1 cellular context compared by ENCODE assay signal in the genomic region with DNA sequence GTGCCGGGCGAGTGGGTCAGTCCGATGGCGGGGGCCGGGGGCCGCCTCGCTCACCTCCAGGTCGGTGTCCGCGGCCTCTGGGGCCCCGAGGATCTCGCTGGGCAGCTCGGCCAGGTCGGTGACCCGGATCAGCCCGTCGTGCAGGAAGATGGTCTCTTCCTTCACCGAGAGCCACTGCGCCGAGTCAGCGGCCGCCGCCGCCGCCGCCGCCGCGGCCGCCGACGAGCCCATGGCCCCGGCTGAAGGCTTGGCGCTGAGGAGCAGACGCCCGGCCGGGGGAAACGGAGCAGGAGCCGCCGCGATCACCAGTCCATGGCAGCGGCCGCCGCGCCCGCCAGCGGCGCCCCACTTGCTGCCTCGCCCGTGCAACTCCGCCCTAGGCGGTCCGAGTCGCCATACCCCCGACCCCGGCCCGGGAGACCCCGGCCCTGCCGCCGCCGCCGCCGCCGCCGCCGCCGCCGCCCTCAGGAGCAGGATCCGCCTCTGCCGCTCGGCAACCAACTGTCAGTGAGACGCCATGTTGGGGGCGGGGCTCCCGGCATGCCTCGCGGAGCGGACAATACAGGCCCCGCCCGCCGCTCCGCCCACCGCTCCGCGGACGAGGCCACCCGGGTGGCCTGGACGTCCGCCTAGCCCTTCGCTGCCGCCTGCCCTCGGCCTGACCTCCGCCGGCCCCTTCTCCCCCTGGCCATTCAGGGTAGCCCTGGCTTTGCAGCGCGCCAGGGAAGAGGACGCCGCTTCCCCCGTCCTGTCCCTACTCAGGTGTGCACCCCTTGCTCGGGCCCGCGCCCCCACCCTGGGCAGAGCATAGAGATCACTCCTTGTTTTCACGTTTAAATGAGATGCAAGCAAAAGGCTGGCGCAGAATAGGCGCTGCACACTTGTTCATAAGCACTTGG.
TF ChIP-seq lines count a peak whose summit lies in the region.

A gene with protein sequence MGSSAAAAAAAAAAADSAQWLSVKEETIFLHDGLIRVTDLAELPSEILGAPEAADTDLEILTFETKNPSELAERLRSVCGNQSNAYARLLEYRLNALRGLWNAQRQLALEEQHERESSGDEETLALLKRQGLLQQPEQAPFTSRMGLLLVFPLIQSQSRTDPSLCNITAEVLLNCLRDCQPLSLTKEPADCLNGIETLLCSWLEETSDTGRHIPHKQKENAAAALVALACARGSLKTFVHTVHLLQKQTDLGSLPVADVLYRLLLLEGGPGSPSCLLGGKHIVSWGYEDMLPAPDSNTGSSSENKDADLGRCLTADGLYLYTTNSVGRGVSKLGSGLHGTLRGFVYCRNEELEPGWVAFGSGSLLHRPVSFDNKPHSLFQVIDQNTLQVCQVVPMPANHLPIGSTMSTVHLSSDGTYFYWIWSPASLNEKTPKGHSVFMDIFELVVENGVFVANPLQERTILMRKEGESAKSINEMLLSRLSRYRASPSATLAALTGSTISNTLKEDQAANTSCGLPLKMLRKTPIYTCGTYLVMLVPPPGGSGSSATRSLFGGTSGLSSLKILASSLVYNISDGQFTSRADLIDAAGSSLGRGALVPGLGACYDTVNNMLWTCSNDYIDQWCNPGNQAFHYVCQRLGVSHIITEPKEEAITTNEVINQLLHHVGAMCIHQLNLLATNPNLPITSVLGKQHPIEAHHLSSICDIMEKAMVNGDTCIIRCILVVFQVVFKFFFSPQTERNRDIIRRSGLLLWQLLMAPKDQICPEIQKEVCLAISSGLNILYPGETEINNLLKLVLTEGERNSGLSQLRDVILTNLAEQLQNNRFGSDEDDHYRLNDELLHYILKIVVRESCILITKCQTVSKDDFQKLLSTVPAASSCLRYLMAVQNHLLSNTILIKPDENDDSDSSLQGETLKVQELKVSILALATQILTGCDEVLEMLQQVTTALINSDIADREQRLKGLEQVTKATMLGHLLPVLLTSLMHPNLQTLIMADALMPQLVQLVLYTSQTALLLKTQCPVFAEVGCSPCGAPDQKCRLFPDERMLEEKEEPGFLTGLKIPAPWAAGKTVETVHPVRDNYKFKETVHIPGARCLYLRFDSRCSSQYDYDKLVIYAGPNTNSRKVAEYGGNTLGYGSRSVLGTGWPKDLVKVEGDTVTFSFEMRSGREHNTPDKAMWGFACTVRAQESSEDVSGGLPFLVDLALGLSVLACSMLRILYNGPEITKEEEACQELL (N-terminal part only) (minus strand): TSS at position 534 of the 899 bp plus-strand sequence. CDS start 303 bp downstream, at position 231.

TF ChIP-seq in K562, 482 proteins besides CTCF, POLR2A, EP300 and RAD21 (continued from another document and continues in another):
- TF ChIP-seq TAF15 (IDR thresholded peaks at IDR 0.05; ENCODE audit: low read depth, low read length): no peak
- TF ChIP-seq, protein P1, sequence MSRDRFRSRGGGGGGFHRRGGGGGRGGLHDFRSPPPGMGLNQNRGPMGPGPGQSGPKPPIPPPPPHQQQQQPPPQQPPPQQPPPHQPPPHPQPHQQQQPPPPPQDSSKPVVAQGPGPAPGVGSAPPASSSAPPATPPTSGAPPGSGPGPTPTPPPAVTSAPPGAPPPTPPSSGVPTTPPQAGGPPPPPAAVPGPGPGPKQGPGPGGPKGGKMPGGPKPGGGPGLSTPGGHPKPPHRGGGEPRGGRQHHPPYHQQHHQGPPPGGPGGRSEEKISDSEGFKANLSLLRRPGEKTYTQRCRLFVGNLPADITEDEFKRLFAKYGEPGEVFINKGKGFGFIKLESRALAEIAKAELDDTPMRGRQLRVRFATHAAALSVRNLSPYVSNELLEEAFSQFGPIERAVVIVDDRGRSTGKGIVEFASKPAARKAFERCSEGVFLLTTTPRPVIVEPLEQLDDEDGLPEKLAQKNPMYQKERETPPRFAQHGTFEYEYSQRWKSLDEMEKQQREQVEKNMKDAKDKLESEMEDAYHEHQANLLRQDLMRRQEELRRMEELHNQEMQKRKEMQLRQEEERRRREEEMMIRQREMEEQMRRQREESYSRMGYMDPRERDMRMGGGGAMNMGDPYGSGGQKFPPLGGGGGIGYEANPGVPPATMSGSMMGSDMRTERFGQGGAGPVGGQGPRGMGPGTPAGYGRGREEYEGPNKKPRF (IDR thresholded peaks at IDR 0.05; ENCODE audit: low read depth, low read length): no peak
- TF ChIP-seq HMGN3 (IDR thresholded peaks at IDR 0.05; ENCODE audit: borderline replicate concordance, extremely low read depth, insufficient read length, low read depth, low read length): peak; percentile 77
- TF ChIP-seq, protein P2, sequence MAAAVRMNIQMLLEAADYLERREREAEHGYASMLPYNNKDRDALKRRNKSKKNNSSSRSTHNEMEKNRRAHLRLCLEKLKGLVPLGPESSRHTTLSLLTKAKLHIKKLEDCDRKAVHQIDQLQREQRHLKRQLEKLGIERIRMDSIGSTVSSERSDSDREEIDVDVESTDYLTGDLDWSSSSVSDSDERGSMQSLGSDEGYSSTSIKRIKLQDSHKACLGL (CRISPR knock-in tag; IDR thresholded peaks at IDR 0.05; ENCODE audit: borderline replicate concordance, poor library complexity, severe bottlenecking): no peak
- TF ChIP-seq GABPB1 (CRISPR knock-in tag; IDR thresholded peaks at IDR 0.05): no peak
- TF ChIP-seq, protein P3, sequence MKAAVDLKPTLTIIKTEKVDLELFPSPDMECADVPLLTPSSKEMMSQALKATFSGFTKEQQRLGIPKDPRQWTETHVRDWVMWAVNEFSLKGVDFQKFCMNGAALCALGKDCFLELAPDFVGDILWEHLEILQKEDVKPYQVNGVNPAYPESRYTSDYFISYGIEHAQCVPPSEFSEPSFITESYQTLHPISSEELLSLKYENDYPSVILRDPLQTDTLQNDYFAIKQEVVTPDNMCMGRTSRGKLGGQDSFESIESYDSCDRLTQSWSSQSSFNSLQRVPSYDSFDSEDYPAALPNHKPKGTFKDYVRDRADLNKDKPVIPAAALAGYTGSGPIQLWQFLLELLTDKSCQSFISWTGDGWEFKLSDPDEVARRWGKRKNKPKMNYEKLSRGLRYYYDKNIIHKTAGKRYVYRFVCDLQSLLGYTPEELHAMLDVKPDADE (conservative IDR thresholded peaks at IDR 0.05; ENCODE audit: control insufficient read depth, low read depth, low read length): no peak; the same call in 1 of the 2 replicates
- TF ChIP-seq ZNF239 (CRISPR knock-in tag; IDR thresholded peaks at IDR 0.05): no peak
- no peak for TF ChIP-seq ZNF133 (CRISPR knock-in tag; IDR thresholded peaks at IDR 0.05)
- no peak for TF ChIP-seq CEBPB (tag; IDR thresholded peaks at IDR 0.05)
- no peak for TF ChIP-seq TCFL5 (CRISPR knock-in tag; conservative IDR thresholded peaks at IDR 0.05)
- no peak for TF ChIP-seq HMG20B (CRISPR knock-in tag; IDR thresholded peaks at IDR 0.05)
- TF ChIP-seq NCOA4 (IDR thresholded peaks at IDR 0.05; ENCODE audit: partially characterized antibody): no peak
- TF ChIP-seq MBD2 (IDR thresholded peaks at IDR 0.05; ENCODE audit: borderline replicate concordance, low read depth): peak; percentile 67; the same call in 1 of the 2 replicates
- no peak for TF ChIP-seq THRAP3 (IDR thresholded peaks at IDR 0.05; ENCODE audit: borderline replicate concordance)
- TF ChIP-seq, protein P4, sequence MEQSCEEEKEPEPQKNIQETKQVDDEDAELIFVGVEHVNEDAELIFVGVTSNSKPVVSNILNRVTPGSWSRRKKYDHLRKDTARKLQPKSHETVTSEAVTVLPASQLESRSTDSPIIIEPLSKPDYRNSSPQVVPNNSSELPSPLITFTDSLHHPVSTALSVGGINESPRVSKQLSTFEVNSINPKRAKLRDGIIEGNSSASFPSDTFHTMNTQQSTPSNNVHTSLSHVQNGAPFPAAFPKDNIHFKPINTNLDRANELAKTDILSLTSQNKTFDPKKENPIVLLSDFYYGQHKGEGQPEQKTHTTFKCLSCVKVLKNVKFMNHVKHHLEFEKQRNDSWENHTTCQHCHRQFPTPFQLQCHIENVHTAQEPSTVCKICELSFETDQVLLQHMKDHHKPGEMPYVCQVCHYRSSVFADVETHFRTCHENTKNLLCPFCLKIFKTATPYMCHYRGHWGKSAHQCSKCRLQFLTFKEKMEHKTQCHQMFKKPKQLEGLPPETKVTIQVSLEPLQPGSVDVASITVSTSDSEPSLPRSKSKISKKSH (CRISPR knock-in tag; IDR thresholded peaks at IDR 0.05): no peak
- TF ChIP-seq, protein P5, sequence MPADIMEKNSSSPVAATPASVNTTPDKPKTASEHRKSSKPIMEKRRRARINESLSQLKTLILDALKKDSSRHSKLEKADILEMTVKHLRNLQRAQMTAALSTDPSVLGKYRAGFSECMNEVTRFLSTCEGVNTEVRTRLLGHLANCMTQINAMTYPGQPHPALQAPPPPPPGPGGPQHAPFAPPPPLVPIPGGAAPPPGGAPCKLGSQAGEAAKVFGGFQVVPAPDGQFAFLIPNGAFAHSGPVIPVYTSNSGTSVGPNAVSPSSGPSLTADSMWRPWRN (IDR thresholded peaks at IDR 0.05; ENCODE audit: low read depth): no peak
- TF ChIP-seq ARID2 (IDR thresholded peaks at IDR 0.05): no peak
- TF ChIP-seq, protein P6, sequence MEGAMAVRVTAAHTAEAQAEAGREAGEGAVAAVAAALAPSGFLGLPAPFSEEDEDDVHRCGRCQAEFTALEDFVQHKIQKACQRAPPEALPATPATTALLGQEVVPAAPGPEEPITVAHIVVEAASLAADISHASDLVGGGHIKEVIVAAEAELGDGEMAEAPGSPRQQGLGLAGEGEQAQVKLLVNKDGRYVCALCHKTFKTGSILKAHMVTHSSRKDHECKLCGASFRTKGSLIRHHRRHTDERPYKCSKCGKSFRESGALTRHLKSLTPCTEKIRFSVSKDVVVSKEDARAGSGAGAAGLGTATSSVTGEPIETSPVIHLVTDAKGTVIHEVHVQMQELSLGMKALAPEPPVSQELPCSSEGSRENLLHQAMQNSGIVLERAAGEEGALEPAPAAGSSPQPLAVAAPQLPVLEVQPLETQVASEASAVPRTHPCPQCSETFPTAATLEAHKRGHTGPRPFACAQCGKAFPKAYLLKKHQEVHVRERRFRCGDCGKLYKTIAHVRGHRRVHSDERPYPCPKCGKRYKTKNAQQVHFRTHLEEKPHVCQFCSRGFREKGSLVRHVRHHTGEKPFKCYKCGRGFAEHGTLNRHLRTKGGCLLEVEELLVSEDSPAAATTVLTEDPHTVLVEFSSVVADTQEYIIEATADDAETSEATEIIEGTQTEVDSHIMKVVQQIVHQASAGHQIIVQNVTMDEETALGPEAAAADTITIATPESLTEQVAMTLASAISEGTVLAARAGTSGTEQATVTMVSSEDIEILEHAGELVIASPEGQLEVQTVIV (CRISPR knock-in tag; IDR thresholded peaks at IDR 0.05; ENCODE audit: borderline replicate concordance): no peak
- TF ChIP-seq SUPT5H (IDR thresholded peaks at IDR 0.05): peak; percentile 92
- TF ChIP-seq, protein P7, sequence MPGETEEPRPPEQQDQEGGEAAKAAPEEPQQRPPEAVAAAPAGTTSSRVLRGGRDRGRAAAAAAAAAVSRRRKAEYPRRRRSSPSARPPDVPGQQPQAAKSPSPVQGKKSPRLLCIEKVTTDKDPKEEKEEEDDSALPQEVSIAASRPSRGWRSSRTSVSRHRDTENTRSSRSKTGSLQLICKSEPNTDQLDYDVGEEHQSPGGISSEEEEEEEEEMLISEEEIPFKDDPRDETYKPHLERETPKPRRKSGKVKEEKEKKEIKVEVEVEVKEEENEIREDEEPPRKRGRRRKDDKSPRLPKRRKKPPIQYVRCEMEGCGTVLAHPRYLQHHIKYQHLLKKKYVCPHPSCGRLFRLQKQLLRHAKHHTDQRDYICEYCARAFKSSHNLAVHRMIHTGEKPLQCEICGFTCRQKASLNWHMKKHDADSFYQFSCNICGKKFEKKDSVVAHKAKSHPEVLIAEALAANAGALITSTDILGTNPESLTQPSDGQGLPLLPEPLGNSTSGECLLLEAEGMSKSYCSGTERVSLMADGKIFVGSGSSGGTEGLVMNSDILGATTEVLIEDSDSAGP (CRISPR knock-in tag; IDR thresholded peaks at IDR 0.05): no peak
- no peak for TF ChIP-seq ZNF778 (CRISPR knock-in tag; IDR thresholded peaks at IDR 0.05)
- TF ChIP-seq, protein P8, sequence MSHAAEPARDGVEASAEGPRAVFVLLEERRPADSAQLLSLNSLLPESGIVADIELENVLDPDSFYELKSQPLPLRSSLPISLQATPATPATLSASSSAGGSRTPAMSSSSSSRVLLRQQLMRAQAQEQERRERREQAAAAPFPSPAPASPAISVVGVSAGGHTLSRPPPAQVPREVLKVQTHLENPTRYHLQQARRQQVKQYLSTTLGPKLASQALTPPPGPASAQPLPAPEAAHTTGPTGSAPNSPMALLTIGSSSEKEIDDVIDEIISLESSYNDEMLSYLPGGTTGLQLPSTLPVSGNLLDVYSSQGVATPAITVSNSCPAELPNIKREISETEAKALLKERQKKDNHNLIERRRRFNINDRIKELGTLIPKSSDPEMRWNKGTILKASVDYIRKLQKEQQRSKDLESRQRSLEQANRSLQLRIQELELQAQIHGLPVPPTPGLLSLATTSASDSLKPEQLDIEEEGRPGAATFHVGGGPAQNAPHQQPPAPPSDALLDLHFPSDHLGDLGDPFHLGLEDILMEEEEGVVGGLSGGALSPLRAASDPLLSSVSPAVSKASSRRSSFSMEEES (CRISPR knock-in tag; IDR thresholded peaks at IDR 0.05): no peak
- TF ChIP-seq, protein P9, sequence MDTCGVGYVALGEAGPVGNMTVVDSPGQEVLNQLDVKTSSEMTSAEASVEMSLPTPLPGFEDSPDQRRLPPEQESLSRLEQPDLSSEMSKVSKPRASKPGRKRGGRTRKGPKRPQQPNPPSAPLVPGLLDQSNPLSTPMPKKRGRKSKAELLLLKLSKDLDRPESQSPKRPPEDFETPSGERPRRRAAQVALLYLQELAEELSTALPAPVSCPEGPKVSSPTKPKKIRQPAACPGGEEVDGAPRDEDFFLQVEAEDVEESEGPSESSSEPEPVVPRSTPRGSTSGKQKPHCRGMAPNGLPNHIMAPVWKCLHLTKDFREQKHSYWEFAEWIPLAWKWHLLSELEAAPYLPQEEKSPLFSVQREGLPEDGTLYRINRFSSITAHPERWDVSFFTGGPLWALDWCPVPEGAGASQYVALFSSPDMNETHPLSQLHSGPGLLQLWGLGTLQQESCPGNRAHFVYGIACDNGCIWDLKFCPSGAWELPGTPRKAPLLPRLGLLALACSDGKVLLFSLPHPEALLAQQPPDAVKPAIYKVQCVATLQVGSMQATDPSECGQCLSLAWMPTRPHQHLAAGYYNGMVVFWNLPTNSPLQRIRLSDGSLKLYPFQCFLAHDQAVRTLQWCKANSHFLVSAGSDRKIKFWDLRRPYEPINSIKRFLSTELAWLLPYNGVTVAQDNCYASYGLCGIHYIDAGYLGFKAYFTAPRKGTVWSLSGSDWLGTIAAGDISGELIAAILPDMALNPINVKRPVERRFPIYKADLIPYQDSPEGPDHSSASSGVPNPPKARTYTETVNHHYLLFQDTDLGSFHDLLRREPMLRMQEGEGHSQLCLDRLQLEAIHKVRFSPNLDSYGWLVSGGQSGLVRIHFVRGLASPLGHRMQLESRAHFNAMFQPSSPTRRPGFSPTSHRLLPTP (IDR thresholded peaks at IDR 0.05; ENCODE audit: borderline replicate concordance, extremely low read depth, insufficient read length): no peak
- TF ChIP-seq, protein P10, sequence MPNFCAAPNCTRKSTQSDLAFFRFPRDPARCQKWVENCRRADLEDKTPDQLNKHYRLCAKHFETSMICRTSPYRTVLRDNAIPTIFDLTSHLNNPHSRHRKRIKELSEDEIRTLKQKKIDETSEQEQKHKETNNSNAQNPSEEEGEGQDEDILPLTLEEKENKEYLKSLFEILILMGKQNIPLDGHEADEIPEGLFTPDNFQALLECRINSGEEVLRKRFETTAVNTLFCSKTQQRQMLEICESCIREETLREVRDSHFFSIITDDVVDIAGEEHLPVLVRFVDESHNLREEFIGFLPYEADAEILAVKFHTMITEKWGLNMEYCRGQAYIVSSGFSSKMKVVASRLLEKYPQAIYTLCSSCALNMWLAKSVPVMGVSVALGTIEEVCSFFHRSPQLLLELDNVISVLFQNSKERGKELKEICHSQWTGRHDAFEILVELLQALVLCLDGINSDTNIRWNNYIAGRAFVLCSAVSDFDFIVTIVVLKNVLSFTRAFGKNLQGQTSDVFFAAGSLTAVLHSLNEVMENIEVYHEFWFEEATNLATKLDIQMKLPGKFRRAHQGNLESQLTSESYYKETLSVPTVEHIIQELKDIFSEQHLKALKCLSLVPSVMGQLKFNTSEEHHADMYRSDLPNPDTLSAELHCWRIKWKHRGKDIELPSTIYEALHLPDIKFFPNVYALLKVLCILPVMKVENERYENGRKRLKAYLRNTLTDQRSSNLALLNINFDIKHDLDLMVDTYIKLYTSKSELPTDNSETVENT (CRISPR knock-in tag; IDR thresholded peaks at IDR 0.05): no peak
- no peak for TF ChIP-seq LARP7 (IDR thresholded peaks at IDR 0.05)
